ENCODE assay signal across 11 cellular contexts in genomic region chr11:932435-932834, GRCh38. TPM values are rescaled to one million over a fixed set of nuclear protein-coding genes. Genes with fewer than 3 reads are reported as not detected.
A peak's percentile ranks its signal among the peaks of the same experiment; 100 is the strongest.
DNase-seq lines count a peak whose midpoint lies in the region; ATAC-seq and TF ChIP-seq lines count a peak whose summit lies in the region.
"Had no signal": no experiment of that assay in that cellular context is flagged by ENCODE, and none has a peak within 500 bp of the region (broad histone marks: within the 10 kb centered on the region; RNA-seq: fewer than 3 reads in every experiment).

No MANE protein-coding gene starts in this region.

- 78 to 79% methylated on average over 2 to 4 of the region's 4 CpGs for WGBS in transverse colon (ENCODE audit: low coverage in 1 of 2), 2 donors

- H3K27ac Mint-ChIP-seq in activated naive CD8-positive, alpha-beta T cell = no peak overlapping the region
- no peak overlapping the region for H3K27ac Mint-ChIP-seq in activated naive CD8-positive, alpha-beta T cell treated with anti-CD3 and anti-CD28 coated beads for 36 hours

- no peak for DNase-seq in activated naive CD8-positive, alpha-beta T cell treated with anti-CD3 and anti-CD28 coated beads for 36 hours
- DNase-seq in fibroblast of pulmonary artery (ENCODE audit: low read depth) (peak; percentile 20), transverse colon (no peak), GM19238 (ENCODE audit: insufficient read length, low spot score) (no peak)
- DNase-seq: activated T-cell treated with anti-CD3 and anti-CD28 coated beads, Interleukin-2, amount 50 U/mL, for 4 hours had no signal

- H3K9me3 Mint-ChIP-seq in activated naive CD8-positive, alpha-beta T cell (ENCODE audit: low read depth) = no peaks in the 10 kb centered on the region
- no peaks in the 10 kb centered on the region for H3K9me3 Mint-ChIP-seq in activated naive CD8-positive, alpha-beta T cell treated with anti-CD3 and anti-CD28 coated beads for 36 hours
- H3K9me3 Mint-ChIP-seq: activated T-cell treated with anti-CD3 and anti-CD28 coated beads, Interleukin-2, amount 50 U/mL, for 4 hours had no signal

- H3K9me3 ChIP-seq in muscle layer of duodenum (ENCODE audit: control insufficient read depth in 1 of 2, low read length in 2 of 2) = no peaks in the 10 kb centered on the region
- H3K9me3 ChIP-seq in transverse colon = no peaks in the 10 kb centered on the region

- H3K27ac ChIP-seq in muscle layer of duodenum (ENCODE audit: low read length) (peak overlapping the region; percentile 33), transverse colon (peak overlapping the region; percentile 27 to 59 (median 53))
- H3K27ac ChIP-seq: brain microvascular endothelial cell, epithelial cell of prostate had no signal

- H3K4me3 ChIP-seq in fibroblast of pulmonary artery (replicated peaks; ENCODE audit: low read depth, low read length) = no peak overlapping the region
- no peak overlapping the region for H3K4me3 ChIP-seq in muscle layer of duodenum (ENCODE audit: low read depth in 1 of 2, low read length in 2 of 2)
- H3K4me3 ChIP-seq in transverse colon = no peak overlapping the region

- H3K27me3 ChIP-seq in muscle layer of duodenum (ENCODE audit: low read depth, low read length) = no peaks in the 10 kb centered on the region
- H3K27me3 ChIP-seq in transverse colon = no peaks in the 10 kb centered on the region
- H3K27me3 ChIP-seq: brain microvascular endothelial cell had no signal

- peaks cover 0 to 52% of the 10 kb centered on the region in 2 donors for H3K4me1 ChIP-seq in muscle layer of duodenum (ENCODE audit: control insufficient read depth in 1 of 2, insufficient read depth in 2 of 2, low read length in 2 of 2)
- H3K4me1 ChIP-seq in transverse colon = peaks cover 18 to 60% (median 36%) of the 10 kb centered on the region in 4 donors

- intact Hi-C loops in transverse colon (cut with DNase I; ENCODE audit: low total_unique reads) = no loop called here

- ATAC-seq in GM21717 (IDR thresholded peaks at IDR 0.05; ENCODE audit: unreplicated experiment) (no peak), HG03571 (IDR thresholded peaks at IDR 0.05; ENCODE audit: unreplicated experiment) (no peak)
- ATAC-seq: activated T-cell treated with anti-CD3 and anti-CD28 coated beads, Interleukin-2, amount 50 U/mL, for 4 hours had no signal

- TF ChIP-seq POLR2A in transverse colon (IDR thresholded peaks at IDR 0.05) = no peak

- H3K36me3 Mint-ChIP-seq in activated naive CD8-positive, alpha-beta T cell = peaks cover 2% of the 10 kb centered on the region
- no peaks in the 10 kb centered on the region for H3K36me3 Mint-ChIP-seq in activated naive CD8-positive, alpha-beta T cell treated with anti-CD3 and anti-CD28 coated beads for 36 hours

- no peaks in the 10 kb centered on the region for H3K27me3 Mint-ChIP-seq in activated naive CD8-positive, alpha-beta T cell
- H3K27me3 Mint-ChIP-seq in activated naive CD8-positive, alpha-beta T cell treated with anti-CD3 and anti-CD28 coated beads for 36 hours = no peaks in the 10 kb centered on the region

- TF ChIP-seq CTCF in fibroblast of pulmonary artery (IDR thresholded peaks at IDR 0.05; ENCODE audit: low read length, missing control alignments) (no peak), transverse colon (IDR thresholded peaks at IDR 0.05) (no peak)

- peak overlapping the region; percentile 59 for H3K4me3 Mint-ChIP-seq in activated naive CD8-positive, alpha-beta T cell
- no peak overlapping the region for H3K4me3 Mint-ChIP-seq in activated naive CD8-positive, alpha-beta T cell treated with anti-CD3 and anti-CD28 coated beads for 36 hours
- H3K4me3 Mint-ChIP-seq: activated T-cell treated with anti-CD3 and anti-CD28 coated beads, Interleukin-2, amount 50 U/mL, for 4 hours had no signal

- in situ Hi-C loops in transverse colon (cut with MboI; ENCODE audit: low pct_ligation_motif_present in 1 of 4, low pct_unique_long_range_greater_than_20kb in 1 of 4, low sequenced_read_pairs in 3 of 4) = no loop called here

- H3K36me3 ChIP-seq in muscle layer of duodenum (ENCODE audit: control insufficient read depth in 1 of 2, insufficient read depth in 2 of 2, low read length in 2 of 2) = peaks cover 0 to 4% of the 10 kb centered on the region in 2 donors
- H3K36me3 ChIP-seq in transverse colon = no peaks in the 10 kb centered on the region

- H3K4me1 Mint-ChIP-seq in activated naive CD8-positive, alpha-beta T cell (ENCODE audit: low read depth) = peaks cover 73% of the 10 kb centered on the region
- H3K4me1 Mint-ChIP-seq in activated naive CD8-positive, alpha-beta T cell treated with anti-CD3 and anti-CD28 coated beads for 36 hours = peaks cover 55% of the 10 kb centered on the region

- no peak for TF ChIP-seq EP300 in transverse colon (IDR thresholded peaks at IDR 0.05; ENCODE audit: low read depth)

RNA-seq across cellular contexts. Expression of gene AP2A2, which starts 6.8 kb away (rescaled TPM):
- total RNA-seq in activated naive CD8-positive, alpha-beta T cell treated with anti-CD3 and anti-CD28 coated beads for 36 hours = 10 to 100 TPM; 26.3 to 30.3 TPM
- total RNA-seq in transverse colon = 100 to 1,000 TPM in 2 of 4 donors, 10 to 100 TPM in 2; 70.5 to 130 (median 102) TPM

RNA-seq across cellular contexts. Expression of gene CHID1, which starts 21.8 kb away (rescaled TPM):
- total RNA-seq in activated naive CD8-positive, alpha-beta T cell treated with anti-CD3 and anti-CD28 coated beads for 36 hours = 10 to 100 TPM; 73.1 to 81.6 TPM
- 10 to 100 TPM; 15.3 to 58.2 (median 41.4) TPM for total RNA-seq in transverse colon
